Comparison of ENCODE assay signal across 2 cellular contexts in the genomic region with DNA sequence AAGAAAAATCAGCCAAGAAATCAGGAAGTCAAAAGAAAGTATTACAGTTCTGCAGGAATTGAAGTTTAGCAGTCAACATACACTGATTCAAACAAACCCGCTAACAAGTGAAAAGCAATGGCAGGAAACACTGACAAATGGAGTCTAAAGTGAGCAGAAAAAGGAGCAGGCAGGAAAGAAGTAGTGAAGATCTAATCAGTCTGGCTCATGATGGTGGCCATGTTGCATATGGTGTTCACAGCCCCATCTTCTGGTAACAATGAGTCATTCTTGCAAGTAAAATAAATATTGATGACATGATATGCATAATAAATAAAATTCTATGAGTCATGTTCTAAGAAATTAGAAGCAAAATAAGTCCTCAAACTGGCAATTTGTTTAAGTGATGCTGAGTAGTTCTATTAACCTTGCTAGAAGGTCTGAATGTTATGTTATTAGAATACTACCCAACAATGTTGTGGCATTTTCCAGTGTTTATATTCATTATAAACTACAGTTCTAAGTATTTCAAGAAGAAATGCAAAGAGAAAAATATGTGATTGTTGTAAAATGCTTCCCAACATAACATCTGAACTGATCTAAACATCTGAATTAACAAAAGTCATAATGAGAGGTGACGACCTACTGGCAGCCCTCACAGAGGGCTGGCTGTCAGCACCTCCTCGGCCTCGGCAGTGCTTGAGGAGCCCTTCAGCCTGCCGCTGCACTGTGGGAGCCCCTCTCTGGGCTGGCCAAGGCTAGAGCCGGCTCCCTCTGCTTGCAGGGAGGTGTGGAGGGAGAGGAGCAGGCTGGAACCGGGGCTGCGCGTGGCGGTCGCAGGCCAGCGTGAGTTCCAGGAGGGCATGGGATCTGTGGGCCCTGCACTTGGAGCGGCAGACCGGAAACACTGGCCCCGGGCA.
TF ChIP-seq lines count a peak whose summit lies in the region.

No MANE protein-coding gene starts in this region.

TF ChIP-seq in HepG2, 621 proteins besides CTCF, POLR2A, EP300 and RAD21:
- TF ChIP-seq ARID3A (IDR thresholded peaks at IDR 0.05; ENCODE audit: low read depth, low read length): peak; percentile 14; the same call in 1 of the 2 replicates
- TF ChIP-seq JUND (CRISPR knock-in tag; IDR thresholded peaks at IDR 0.05): no peak
- TF ChIP-seq CREB1 (IDR thresholded peaks at IDR 0.05): peak; percentile 6; the same call in 1 of the 2 replicates
- TF ChIP-seq CREB1 (CRISPR knock-in tag; IDR thresholded peaks at IDR 0.05): no peak
- TF ChIP-seq, protein P1, sequence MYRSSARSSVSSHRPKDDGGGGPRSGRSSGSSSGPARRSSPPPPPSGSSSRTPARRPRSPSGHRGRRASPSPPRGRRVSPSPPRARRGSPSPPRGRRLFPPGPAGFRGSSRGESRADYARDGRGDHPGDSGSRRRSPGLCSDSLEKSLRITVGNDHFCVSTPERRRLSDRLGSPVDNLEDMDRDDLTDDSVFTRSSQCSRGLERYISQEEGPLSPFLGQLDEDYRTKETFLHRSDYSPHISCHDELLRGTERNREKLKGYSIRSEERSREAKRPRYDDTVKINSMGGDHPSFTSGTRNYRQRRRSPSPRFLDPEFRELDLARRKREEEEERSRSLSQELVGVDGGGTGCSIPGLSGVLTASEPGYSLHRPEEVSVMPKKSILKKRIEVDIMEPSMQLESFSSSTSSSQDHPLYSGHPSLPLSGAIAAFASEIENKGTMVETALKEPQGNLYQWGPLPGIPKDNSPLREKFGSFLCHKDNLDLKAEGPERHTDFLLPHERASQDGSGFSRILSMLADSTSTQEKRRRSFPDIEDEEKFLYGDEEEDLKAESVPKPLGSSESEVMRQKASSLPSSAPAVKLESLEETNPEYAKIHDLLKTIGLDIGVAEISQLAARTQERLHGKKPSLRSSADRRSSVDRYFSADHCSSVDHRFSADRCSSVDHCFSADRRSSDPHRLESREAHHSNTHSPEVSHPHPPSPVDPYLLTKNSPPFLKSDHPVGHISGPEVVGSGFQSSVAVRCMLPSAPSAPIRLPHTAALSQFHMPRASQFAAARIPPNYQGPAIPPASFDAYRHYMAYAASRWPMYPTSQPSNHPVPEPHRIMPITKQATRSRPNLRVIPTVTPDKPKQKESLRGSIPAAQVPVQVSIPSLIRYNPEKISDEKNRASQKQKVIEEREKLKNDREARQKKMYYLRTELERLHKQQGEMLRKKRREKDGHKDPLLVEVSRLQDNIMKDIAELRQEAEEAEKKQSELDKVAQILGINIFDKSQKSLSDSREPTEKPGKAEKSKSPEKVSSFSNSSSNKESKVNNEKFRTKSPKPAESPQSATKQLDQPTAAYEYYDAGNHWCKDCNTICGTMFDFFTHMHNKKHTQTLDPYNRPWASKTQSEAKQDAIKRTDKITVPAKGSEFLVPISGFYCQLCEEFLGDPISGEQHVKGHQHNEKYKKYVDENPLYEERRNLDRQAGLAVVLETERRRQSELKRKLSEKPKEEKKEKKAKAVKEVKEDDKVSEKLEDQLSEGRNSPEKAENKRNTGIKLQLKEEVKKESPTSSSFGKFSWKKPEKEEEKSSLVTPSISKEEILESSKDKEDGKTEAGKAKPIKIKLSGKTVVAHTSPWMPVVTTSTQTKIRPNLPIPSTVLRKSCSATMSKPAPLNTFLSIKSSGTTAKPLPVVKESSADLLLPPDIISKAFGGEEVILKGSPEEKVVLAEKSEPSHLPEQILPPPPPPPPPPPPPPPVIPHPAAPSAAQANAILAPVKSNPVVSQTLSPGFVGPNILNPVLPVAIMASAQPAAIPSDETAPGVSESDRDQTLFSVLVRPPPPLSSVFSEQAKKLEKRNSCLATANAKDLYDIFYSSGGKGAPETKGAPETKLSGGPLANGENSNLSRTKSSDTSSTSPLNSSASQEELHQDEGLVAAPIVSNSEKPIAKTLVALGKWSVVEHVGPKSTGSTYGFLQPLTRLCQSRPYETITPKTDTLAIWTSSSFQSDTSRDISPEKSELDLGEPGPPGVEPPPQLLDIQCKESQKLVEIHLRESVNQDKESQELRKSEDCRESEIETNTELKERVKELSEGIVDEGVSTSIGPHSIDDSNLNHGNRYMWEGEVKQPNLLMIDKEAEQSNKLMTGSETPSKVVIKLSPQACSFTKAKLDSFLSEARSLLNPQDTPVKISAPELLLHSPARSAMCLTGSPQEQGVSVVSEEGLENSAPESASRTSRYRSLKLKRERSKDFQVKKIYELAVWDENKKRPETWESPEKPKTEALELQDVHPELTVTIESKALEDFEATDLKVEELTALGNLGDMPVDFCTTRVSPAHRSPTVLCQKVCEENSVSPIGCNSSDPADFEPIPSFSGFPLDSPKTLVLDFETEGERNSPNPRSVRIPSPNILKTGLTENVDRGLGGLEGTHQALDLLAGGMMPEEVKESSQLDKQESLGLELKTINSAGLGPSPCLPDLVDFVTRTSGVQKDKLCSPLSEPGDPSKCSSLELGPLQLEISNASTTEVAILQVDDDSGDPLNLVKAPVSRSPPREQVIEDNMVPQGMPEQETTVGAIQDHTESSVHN (CRISPR knock-in tag; IDR thresholded peaks at IDR 0.05): no peak
- TF ChIP-seq ZNF850 (CRISPR knock-in tag; conservative IDR thresholded peaks at IDR 0.05): peak; percentile 95
- no peak for TF ChIP-seq HNF4A (CRISPR knock-in tag; IDR thresholded peaks at IDR 0.05)
- TF ChIP-seq FOSL2 (CRISPR knock-in tag; IDR thresholded peaks at IDR 0.05): peak; percentile 34; the same call in 1 of the 2 replicates

TF ChIP-seq in endothelial cell of umbilical vein, 7 proteins besides CTCF, POLR2A, EP300 and RAD21:
- TF ChIP-seq JUN (IDR thresholded peaks at IDR 0.05; ENCODE audit: borderline replicate concordance, insufficient read depth, insufficient read length, low read depth) (peak; percentile 94), FOS (IDR thresholded peaks at IDR 0.05; ENCODE audit: borderline replicate concordance, insufficient read depth, low read length) (peak; percentile 90), MYC (IDR thresholded peaks at IDR 0.05; ENCODE audit: low read depth, low read length) (no peak), POLR2AphosphoS5 (IDR thresholded peaks at IDR 0.05; ENCODE audit: insufficient read depth, low read depth, low read length) (peak; percentile 58), EZH2 (IDR thresholded peaks at IDR 0.05; ENCODE audit: borderline replicate concordance, low read depth, low read length, severe bottlenecking) (no peak), GATA2 (IDR thresholded peaks at IDR 0.05; ENCODE audit: insufficient read depth, insufficient read length, low read depth, low read length) (peak; percentile 93)
- TF ChIP-seq, protein P2, sequence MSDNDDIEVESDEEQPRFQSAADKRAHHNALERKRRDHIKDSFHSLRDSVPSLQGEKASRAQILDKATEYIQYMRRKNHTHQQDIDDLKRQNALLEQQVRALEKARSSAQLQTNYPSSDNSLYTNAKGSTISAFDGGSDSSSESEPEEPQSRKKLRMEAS (IDR thresholded peaks at IDR 0.05; ENCODE audit: insufficient read depth, insufficient read length): no peak
